In genomic region chr11:102199673-102200072, GRCh38 we compare ENCODE assay signal across 30 cellular contexts.
"Had no signal": no experiment of that assay in that cellular context is flagged by ENCODE, and none has a peak within 500 bp of the region (broad histone marks: within the 10 kb centered on the region; RNA-seq: fewer than 3 reads in every experiment).

No MANE protein-coding gene starts in this region.

- H3K27ac ChIP-seq: ascending aorta, breast epithelium, cardiac muscle cell, colonic mucosa, gastrocnemius medialis, heart left ventricle had no signal

- ATAC-seq: activated CD4-positive, alpha-beta T cell treated with anti-CD3 and anti-CD28 coated beads for 36 hours; activated CD8-positive, alpha-beta memory T cell treated with anti-CD3 and anti-CD28 coated beads, Interleukin-2, amount 10 ng/mL, durations not matched to agents 7 days and 5 days; activated CD8-positive, alpha-beta T cell treated with anti-CD3 and anti-CD28 coated beads, Interleukin-2, amount 10 ng/mL, durations not matched to agents 7 days and 5 days; activated naive CD4-positive, alpha-beta T cell treated with anti-CD3 and anti-CD28 coated beads, Interleukin-2, amount 50 U/mL, for 72 hours; esophagus mucosa; gastrocnemius medialis; heart left ventricle; T-helper 17 cell had no signal

- DNase-seq: activated CD4-positive, alpha-beta memory T cell treated with anti-CD3 and anti-CD28 coated beads for 36 hours; activated CD4-positive, alpha-beta T cell treated with anti-CD3 and anti-CD28 coated beads for 36 hours; activated CD4-positive, CD25-positive, alpha-beta regulatory T cell; activated CD4-positive, CD25-positive, alpha-beta regulatory T cell treated with anti-CD3 and anti-CD28 coated beads, Interleukin-2, amount 50 U/mL, for 72 hours; activated CD8-positive, alpha-beta memory T cell treated with anti-CD3 and anti-CD28 coated beads, Interleukin-2, amount 10 ng/mL, durations not matched to agents 7 days and 5 days; activated CD8-positive, alpha-beta memory T cell treated with anti-CD3 and anti-CD28 coated beads, Interleukin-2, amount 50 U/mL, for 4 hours; activated CD8-positive, alpha-beta T cell treated with anti-CD3 and anti-CD28 coated beads, Interleukin-2, amount 10 ng/mL, durations not matched to agents 7 days and 5 days; activated effector memory CD4-positive, alpha-beta T cell treated with anti-CD3 and anti-CD28 coated beads, Interleukin-2, amount 50 U/mL, for 16 hours; activated naive CD4-positive, alpha-beta T cell treated with anti-CD3 and anti-CD28 coated beads for 36 hours; activated naive CD8-positive, alpha-beta T cell treated with anti-CD3 and anti-CD28 coated beads, Interleukin-2, amount 10 ng/mL, durations not matched to agents 7 days and 5 days; activated T-cell treated with anti-CD3 and anti-CD28 coated beads, Interleukin-2, amount 50 U/mL, for 1 hour; activated T-cell treated with anti-CD3 and anti-CD28 coated beads, Interleukin-2, amount 50 U/mL, for 48 hours; central memory CD4-positive, alpha-beta T cell; cerebellar nuclear complex; colonic mucosa; effector CD8-positive, alpha-beta T cell; foreskin fibroblast; gastrocnemius medialis; glutamatergic neuron; heart left ventricle; T-helper 17 cell had no signal

- H3K36me3 ChIP-seq: breast epithelium, colonic mucosa, gastrocnemius medialis had no signal

- H3K9me3 Mint-ChIP-seq: activated CD4-positive, alpha-beta memory T cell treated with anti-CD3 and anti-CD28 coated beads for 36 hours; activated CD4-positive, alpha-beta T cell treated with anti-CD3 and anti-CD28 coated beads, Interleukin-2, amount 10 ng/mL, durations not matched to agents 24 days and 14 days; activated naive CD4-positive, alpha-beta T cell treated with anti-CD3 and anti-CD28 coated beads for 36 hours; activated naive CD4-positive, alpha-beta T cell treated with anti-CD3 and anti-CD28 coated beads, Interleukin-2, amount 50 U/mL, for 72 hours; activated naive CD8-positive, alpha-beta T cell treated with anti-CD3 and anti-CD28 coated beads, Interleukin-2, amount 10 ng/mL, durations not matched to agents 7 days and 5 days; activated T-helper 1 cell treated with anti-CD3 and anti-CD28 coated beads, Interleukin-12 subunit alpha, Interleukin-12 subunit beta, Interleukin-2, Interleukin-4 antibody, amounts not matched to agents 30 ng/mL and 10 ng/mL and 1 ng/mL, durations not matched to agents 14 hours and 24 hours and 36 hours; activated T-helper 2 cell treated with anti-CD3 and anti-CD28 coated beads, Interferon-gamma antibody, Interleukin-2, Interleukin-4, amounts not matched to agents 10 μg/mL and 5 μg/mL and 100 μg/mL, durations not matched to agents 14 hours and 24 hours and 36 hours had no signal

- H3K27me3 Mint-ChIP-seq: brain had no signal

- H3K36me3 Mint-ChIP-seq: activated CD4-positive, alpha-beta memory T cell treated with anti-CD3 and anti-CD28 coated beads for 36 hours; activated CD8-positive, alpha-beta memory T cell treated with anti-CD3 and anti-CD28 coated beads, Interleukin-2, amount 10 ng/mL, durations not matched to agents 7 days and 5 days; activated naive CD4-positive, alpha-beta T cell treated with anti-CD3 and anti-CD28 coated beads, Interleukin-2, amount 50 U/mL, for 72 hours; activated naive CD8-positive, alpha-beta T cell treated with anti-CD3 and anti-CD28 coated beads, Interleukin-2, amount 10 ng/mL, durations not matched to agents 7 days and 5 days had no signal

- H3K4me3 ChIP-seq: ascending aorta, breast epithelium, cardiac muscle cell, colonic mucosa, gastrocnemius medialis, heart left ventricle had no signal

- H3K27me3 ChIP-seq: ascending aorta, breast epithelium, cardiac muscle cell, colonic mucosa, gastrocnemius medialis, heart left ventricle had no signal

- H3K4me1 ChIP-seq: colonic mucosa had no signal

- H3K4me1 Mint-ChIP-seq: activated CD4-positive, alpha-beta T cell treated with anti-CD3 and anti-CD28 coated beads for 36 hours; activated CD4-positive, alpha-beta T cell treated with anti-CD3 and anti-CD28 coated beads, Interleukin-2, amount 10 ng/mL, durations not matched to agents 24 days and 14 days; activated CD8-positive, alpha-beta memory T cell treated with anti-CD3 and anti-CD28 coated beads, Interleukin-2, amount 10 ng/mL, durations not matched to agents 7 days and 5 days; activated naive CD8-positive, alpha-beta T cell treated with anti-CD3 and anti-CD28 coated beads, Interleukin-2, amount 10 ng/mL, durations not matched to agents 7 days and 5 days; T-helper 17 cell had no signal

- H3K4me3 Mint-ChIP-seq: activated CD4-positive, alpha-beta memory T cell treated with anti-CD3 and anti-CD28 coated beads for 36 hours; activated CD4-positive, alpha-beta T cell treated with anti-CD3 and anti-CD28 coated beads for 36 hours; activated CD4-positive, alpha-beta T cell treated with anti-CD3 and anti-CD28 coated beads, Interleukin-2, amount 10 ng/mL, durations not matched to agents 24 days and 14 days; activated CD8-positive, alpha-beta memory T cell treated with anti-CD3 and anti-CD28 coated beads, Interleukin-2, amount 10 ng/mL, durations not matched to agents 7 days and 5 days; activated CD8-positive, alpha-beta T cell treated with anti-CD3 and anti-CD28 coated beads, Interleukin-2, amount 10 ng/mL, durations not matched to agents 7 days and 5 days; activated naive CD4-positive, alpha-beta T cell treated with anti-CD3 and anti-CD28 coated beads for 36 hours; activated naive CD8-positive, alpha-beta T cell treated with anti-CD3 and anti-CD28 coated beads, Interleukin-2, amount 10 ng/mL, durations not matched to agents 7 days and 5 days; activated T-helper 1 cell treated with anti-CD3 and anti-CD28 coated beads, Interleukin-12 subunit alpha, Interleukin-12 subunit beta, Interleukin-2, Interleukin-4 antibody, amounts not matched to agents 30 ng/mL and 10 ng/mL and 1 ng/mL, durations not matched to agents 14 hours and 24 hours and 36 hours; brain; T-helper 17 cell had no signal

- H3K9me3 ChIP-seq: ascending aorta, breast epithelium, colonic mucosa, gastrocnemius medialis, heart left ventricle had no signal

- H3K27ac Mint-ChIP-seq: activated CD4-positive, alpha-beta memory T cell treated with anti-CD3 and anti-CD28 coated beads for 36 hours; activated CD4-positive, alpha-beta T cell treated with anti-CD3 and anti-CD28 coated beads for 36 hours; activated CD4-positive, alpha-beta T cell treated with anti-CD3 and anti-CD28 coated beads, Interleukin-2, amount 10 ng/mL, durations not matched to agents 24 days and 14 days; activated CD8-positive, alpha-beta memory T cell treated with anti-CD3 and anti-CD28 coated beads, Interleukin-2, amount 10 ng/mL, durations not matched to agents 7 days and 5 days; activated CD8-positive, alpha-beta T cell treated with anti-CD3 and anti-CD28 coated beads, Interleukin-2, amount 10 ng/mL, durations not matched to agents 7 days and 5 days; activated naive CD4-positive, alpha-beta T cell treated with anti-CD3 and anti-CD28 coated beads for 36 hours; activated naive CD4-positive, alpha-beta T cell treated with anti-CD3 and anti-CD28 coated beads, Interleukin-2, amount 50 U/mL, for 72 hours; activated naive CD8-positive, alpha-beta T cell treated with anti-CD3 and anti-CD28 coated beads, Interleukin-2, amount 10 ng/mL, durations not matched to agents 7 days and 5 days; activated T-helper 1 cell treated with anti-CD3 and anti-CD28 coated beads, Interleukin-12 subunit alpha, Interleukin-12 subunit beta, Interleukin-2, Interleukin-4 antibody, amounts not matched to agents 30 ng/mL and 10 ng/mL and 1 ng/mL, durations not matched to agents 14 hours and 24 hours and 36 hours; activated T-helper 2 cell treated with anti-CD3 and anti-CD28 coated beads, Interferon-gamma antibody, Interleukin-2, Interleukin-4, amounts not matched to agents 10 μg/mL and 5 μg/mL and 100 μg/mL, durations not matched to agents 14 hours and 24 hours and 36 hours; T-helper 17 cell had no signal
